ENCODE assay signal across 37 cellular contexts in the genomic region with DNA sequence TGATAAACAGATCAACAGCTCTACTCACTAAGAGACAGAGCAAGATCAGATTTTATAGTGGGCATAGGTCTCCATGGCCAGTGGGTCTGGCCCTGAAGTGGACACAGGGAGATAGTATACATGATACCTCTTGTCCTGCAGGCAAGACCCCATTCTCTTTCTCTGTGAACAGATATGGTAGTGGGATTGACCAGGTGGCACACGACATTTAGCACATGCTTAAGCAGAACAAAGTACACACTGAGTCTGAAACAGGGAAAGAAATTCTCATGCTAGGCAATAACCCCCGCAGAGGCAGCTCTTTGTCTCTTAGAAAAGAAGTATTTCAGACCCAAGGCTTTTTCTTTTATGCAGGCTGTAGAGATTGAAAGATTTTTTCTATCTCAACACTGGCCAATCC.
"Had no signal": no experiment of that assay in that cellular context is flagged by ENCODE, and none has a peak within 500 bp of the region (broad histone marks: within the 10 kb centered on the region; RNA-seq: fewer than 3 reads in every experiment).

No MANE protein-coding gene starts in this region.

- H3K27ac ChIP-seq: adrenal gland, body of pancreas, brain microvascular endothelial cell, breast epithelium, VCaP had no signal

- H3K27me3 Mint-ChIP-seq: activated B cell treated with CpG ODN at 0.5 μM for 24 hours; activated CD4-positive, alpha-beta memory T cell treated with anti-CD3 and anti-CD28 coated beads for 36 hours; activated CD4-positive, alpha-beta T cell treated with anti-CD3 and anti-CD28 coated beads, Interleukin-2, amount 10 ng/mL, durations not matched to agents 24 days and 14 days; activated CD8-positive, alpha-beta T cell treated with anti-CD3 and anti-CD28 coated beads for 36 hours; activated naive CD8-positive, alpha-beta T cell treated with anti-CD3 and anti-CD28 coated beads for 36 hours; activated T-helper 17 cell treated with anti-CD3 and anti-CD28 coated beads, Interleukin-2, amount 50 U/mL, for 72 hours had no signal

- H3K4me1 Mint-ChIP-seq: activated B cell treated with CpG ODN at 0.5 μM for 24 hours; activated CD4-positive, alpha-beta T cell treated with anti-CD3 and anti-CD28 coated beads, Interleukin-2, amount 10 ng/mL, durations not matched to agents 24 days and 14 days; activated naive CD8-positive, alpha-beta T cell treated with anti-CD3 and anti-CD28 coated beads for 36 hours; activated T-helper 17 cell treated with anti-CD3 and anti-CD28 coated beads, Interleukin-2, amount 50 U/mL, for 72 hours had no signal

- H3K27ac Mint-ChIP-seq: activated B cell treated with CpG ODN at 0.5 μM for 24 hours; activated CD4-positive, alpha-beta memory T cell treated with anti-CD3 and anti-CD28 coated beads for 36 hours; activated CD4-positive, alpha-beta T cell treated with anti-CD3 and anti-CD28 coated beads, Interleukin-2, amount 10 ng/mL, durations not matched to agents 24 days and 14 days; activated CD8-positive, alpha-beta T cell treated with anti-CD3 and anti-CD28 coated beads for 36 hours; activated naive CD4-positive, alpha-beta T cell treated with anti-CD3 and anti-CD28 coated beads for 36 hours; activated naive CD4-positive, alpha-beta T cell treated with anti-CD3 and anti-CD28 coated beads, Interleukin-2, amount 50 U/mL, for 72 hours; activated naive CD8-positive, alpha-beta T cell treated with anti-CD3 and anti-CD28 coated beads for 36 hours; activated T-cell treated with anti-CD3 and anti-CD28 coated beads, Interleukin-2, amount 50 U/mL, for 72 hours; activated T-helper 1 cell treated with anti-CD3 and anti-CD28 coated beads, Interleukin-12 subunit alpha, Interleukin-12 subunit beta, Interleukin-2, Interleukin-4 antibody, amounts not matched to agents 30 ng/mL and 10 ng/mL and 1 ng/mL, durations not matched to agents 14 hours and 24 hours and 36 hours; activated T-helper 17 cell treated with anti-CD3 and anti-CD28 coated beads, Interleukin-2, amount 50 U/mL, for 72 hours; T-helper 1 cell treated with Interleukin-12 subunit alpha and Interleukin-12 subunit beta and Interleukin-4 antibody, amounts not matched to agents 30 μg/mL and 1 μg/mL, for 36 hours; T-helper 2 cell treated with Interferon-gamma antibody and Interleukin-4, amounts not matched to agents 5 μg/mL and 100 μg/mL, for 36 hours had no signal

- FAIRE-seq: astrocyte, TTC549 had no signal

- H3K4me1 ChIP-seq: adrenal gland, body of pancreas, breast epithelium had no signal

- H3K4me3 ChIP-seq: adrenal gland, body of pancreas, breast epithelium had no signal

- H3K9me3 Mint-ChIP-seq: activated CD4-positive, alpha-beta memory T cell treated with anti-CD3 and anti-CD28 coated beads for 36 hours had no signal

- DNase-seq: activated B cell treated with CpG ODN at 0.5 μM for 24 hours; activated CD4-positive, alpha-beta memory T cell treated with anti-CD3 and anti-CD28 coated beads for 36 hours; activated CD4-positive, alpha-beta T cell treated with anti-CD3 and anti-CD28 coated beads for 4 hours; activated CD4-positive, alpha-beta T cell treated with anti-CD3 and anti-CD28 coated beads, Interleukin-2, amount 10 ng/mL, durations not matched to agents 24 days and 14 days; activated CD4-positive, alpha-beta T cell treated with anti-CD3 and anti-CD28 coated beads, Interleukin-2, amount 50 U/mL, for 1 hour; activated CD4-positive, alpha-beta T cell treated with anti-CD3 and anti-CD28 coated beads, Interleukin-2, amount 50 U/mL, for 4 hours; activated CD4-positive, CD25-positive, alpha-beta regulatory T cell treated with anti-CD3 and anti-CD28 coated beads, Interleukin-2, amount 50 U/mL, for 72 hours; activated CD8-positive, alpha-beta memory T cell treated with anti-CD3 and anti-CD28 coated beads, Interleukin-2, amount 50 U/mL, for 4 hours; activated CD8-positive, alpha-beta T cell treated with anti-CD3 and anti-CD28 coated beads for 36 hours; activated effector memory CD4-positive, alpha-beta T cell treated with anti-CD3 and anti-CD28 coated beads, Interleukin-2, amount 50 U/mL, for 16 hours; activated gamma-delta T cell treated with Interleukin-2 at 50 U/mL for 16 hours; activated naive CD4-positive, alpha-beta T cell; activated naive CD4-positive, alpha-beta T cell treated with anti-CD3 and anti-CD28 coated beads for 36 hours; activated naive CD4-positive, alpha-beta T cell treated with anti-CD3 and anti-CD28 coated beads, Interleukin-2, amount 50 U/mL, for 16 hours; activated naive CD8-positive, alpha-beta T cell treated with anti-CD3 and anti-CD28 coated beads for 36 hours; activated T-cell treated with anti-CD3 and anti-CD28 coated beads for 4 hours; activated T-cell treated with anti-CD3 and anti-CD28 coated beads, Interleukin-2, amount 50 U/mL, for 1 hour; activated T-cell treated with anti-CD3 and anti-CD28 coated beads, Interleukin-2, amount 50 U/mL, for 4 hours; activated T-cell treated with anti-CD3 and anti-CD28 coated beads, Interleukin-2, amount 50 U/mL, for 72 hours; adrenal gland; amniotic stem cell; aorta; body of pancreas; brain microvascular endothelial cell; central memory CD4-positive, alpha-beta T cell; T-helper 1 cell; T-helper 2 cell; T-helper 9 cell had no signal

- H3K4me3 Mint-ChIP-seq: activated B cell treated with CpG ODN at 0.5 μM for 24 hours; activated CD4-positive, alpha-beta memory T cell treated with anti-CD3 and anti-CD28 coated beads for 36 hours; activated CD4-positive, alpha-beta T cell treated with anti-CD3 and anti-CD28 coated beads, Interleukin-2, amount 10 ng/mL, durations not matched to agents 24 days and 14 days; activated CD8-positive, alpha-beta T cell treated with anti-CD3 and anti-CD28 coated beads for 36 hours; activated naive CD4-positive, alpha-beta T cell treated with anti-CD3 and anti-CD28 coated beads for 36 hours; activated naive CD8-positive, alpha-beta T cell treated with anti-CD3 and anti-CD28 coated beads for 36 hours; activated T-cell treated with anti-CD3 and anti-CD28 coated beads, Interleukin-2, amount 50 U/mL, for 4 hours; activated T-cell treated with anti-CD3 and anti-CD28 coated beads, Interleukin-2, amount 50 U/mL, for 72 hours; activated T-helper 1 cell treated with anti-CD3 and anti-CD28 coated beads, Interleukin-12 subunit alpha, Interleukin-12 subunit beta, Interleukin-2, Interleukin-4 antibody, amounts not matched to agents 30 ng/mL and 10 ng/mL and 1 ng/mL, durations not matched to agents 14 hours and 24 hours and 36 hours; activated T-helper 17 cell treated with anti-CD3 and anti-CD28 coated beads, Interleukin-2, amount 50 U/mL, for 72 hours; T-helper 1 cell treated with Interleukin-12 subunit alpha and Interleukin-12 subunit beta and Interleukin-4 antibody, amounts not matched to agents 30 μg/mL and 1 μg/mL, for 36 hours; T-helper 2 cell treated with Interferon-gamma antibody and Interleukin-4, amounts not matched to agents 5 μg/mL and 100 μg/mL, for 36 hours had no signal

- ATAC-seq: activated CD8-positive, alpha-beta T cell treated with anti-CD3 and anti-CD28 coated beads for 36 hours; activated naive CD4-positive, alpha-beta T cell treated with anti-CD3 and anti-CD28 coated beads, Interleukin-2, amount 50 U/mL, for 72 hours; activated T-cell treated with anti-CD3 and anti-CD28 coated beads, Interleukin-2, amount 50 U/mL, for 4 hours; activated T-cell treated with anti-CD3 and anti-CD28 coated beads, Interleukin-2, amount 50 U/mL, for 72 hours; activated T-helper 17 cell treated with anti-CD3 and anti-CD28 coated beads, Interleukin-2, amount 50 U/mL, for 72 hours; body of pancreas had no signal

- H3K27me3 ChIP-seq: adrenal gland, body of pancreas, brain microvascular endothelial cell, breast epithelium had no signal

- H3K36me3 ChIP-seq: adrenal gland, brain microvascular endothelial cell, breast epithelium had no signal

- H3K9me3 ChIP-seq: adrenal gland, body of pancreas, breast epithelium had no signal

- H3K36me3 Mint-ChIP-seq: activated CD4-positive, alpha-beta memory T cell treated with anti-CD3 and anti-CD28 coated beads for 36 hours; activated naive CD4-positive, alpha-beta T cell treated with anti-CD3 and anti-CD28 coated beads, Interleukin-2, amount 50 U/mL, for 72 hours; activated naive CD8-positive, alpha-beta T cell treated with anti-CD3 and anti-CD28 coated beads for 36 hours had no signal
